8 cellular contexts compared by ENCODE assay signal in genomic region chr3:36763850-36764703, GRCh38. TPM values are rescaled to one million over a fixed set of nuclear protein-coding genes. Genes with fewer than 3 reads are reported as not detected.
A peak's percentile ranks its signal among the peaks of the same experiment; 100 is the strongest.
DNase-seq lines count a peak whose midpoint lies in the region; ATAC-seq and TF ChIP-seq lines count a peak whose summit lies in the region.

TSS of gene DCLK3 (minus strand) at chr3:36764553. CDS start at chr3:36764263, 290 bp downstream.

- peak within 1 kb of the TSS; percentile 69 for H3K4me3 Mint-ChIP-seq in central memory CD8-positive, alpha-beta T cell
- H3K4me3 Mint-ChIP-seq in mesothelial cell of epicardium = peak within 1 kb of the TSS; percentile 61

- WGBS in aorta, 2 donors = 3% methylated on average over 69 to 99 of the region's 99 CpGs

- peak; percentile 28 for ATAC-seq in Right ventricle myocardium inferior
- no peak for ATAC-seq in central memory CD8-positive, alpha-beta T cell (replicated peaks; ENCODE audit: extremely low read depth, poor library complexity, severe bottlenecking)
- ATAC-seq in aorta (ENCODE audit: low FRiP score) = no peak
- no peak for ATAC-seq in HG03521 (IDR thresholded peaks at IDR 0.05; ENCODE audit: unreplicated experiment)

- H3K27me3 Mint-ChIP-seq in central memory CD8-positive, alpha-beta T cell = peaks cover 97% of the 10 kb centered on the region
- H3K27me3 Mint-ChIP-seq in mesothelial cell of epicardium (ENCODE audit: low read depth) = peaks cover 93% of the 10 kb centered on the region

- intact Hi-C loops in Right ventricle myocardium inferior (cut with DNase I) = loop anchor here (10.0 kb wide), 1 partner anchor 71 kb away; no protein-coding TSS in a partner anchor
- intact Hi-C loops in cardiac septum (cut with DNase I) = no loop called here
- intact Hi-C loops in aorta (cut with DNase I) = no loop called here

- no peaks in the 10 kb centered on the region for H3K9me3 Mint-ChIP-seq in central memory CD8-positive, alpha-beta T cell
- no peaks in the 10 kb centered on the region for H3K9me3 Mint-ChIP-seq in mesothelial cell of epicardium

- H3K4me3 ChIP-seq in aorta (ENCODE audit: low read length in 2 of 2) = peak within 1 kb of the TSS in 1 of 2 donors; percentile 5

- H3K9me3 ChIP-seq in aorta (ENCODE audit: control insufficient read depth, low read length) = peaks cover 2% of the 10 kb centered on the region

- H3K36me3 ChIP-seq in aorta (ENCODE audit: control insufficient read depth in 1 of 2, insufficient read depth in 2 of 2, low read length in 1 of 2) = no peaks in the 10 kb centered on the region

- H3K27me3 ChIP-seq in aorta (ENCODE audit: control insufficient read depth in 1 of 2, insufficient read depth in 2 of 2, low read length in 1 of 2) = no peaks in the 10 kb centered on the region

- peaks cover 9% of the 10 kb centered on the region for H3K4me1 Mint-ChIP-seq in central memory CD8-positive, alpha-beta T cell
- H3K4me1 Mint-ChIP-seq in mesothelial cell of epicardium = peaks cover 2% of the 10 kb centered on the region

- DNase-seq in Right ventricle myocardium inferior (ENCODE audit: missing footprints) = no peak
- DNase-seq in cardiac septum (ENCODE audit: low spot score) = no peak
- no peak for DNase-seq in central memory CD8-positive, alpha-beta T cell (ENCODE audit: low spot score in 2 of 2)
- DNase-seq in mesothelial cell of epicardium (ENCODE audit: low spot score in 2 of 2, unreplicated experiment in 2 of 2) = peak; percentile 39 to 41
- DNase-seq in aorta = peak; percentile 49 to 76
- no peak for DNase-seq in 8988T
- DNase-seq in activated gamma-delta T cell (lab: John Stamatoyannopoulos, UW) = no peak

- no peaks in the 10 kb centered on the region for H3K36me3 Mint-ChIP-seq in central memory CD8-positive, alpha-beta T cell (ENCODE audit: insufficient read depth)
- no peaks in the 10 kb centered on the region for H3K36me3 Mint-ChIP-seq in mesothelial cell of epicardium

- no peaks in the 10 kb centered on the region for H3K4me1 ChIP-seq in aorta (ENCODE audit: control insufficient read depth in 1 of 2, insufficient read depth in 2 of 2, low read length in 2 of 2)

- H3K27ac Mint-ChIP-seq in central memory CD8-positive, alpha-beta T cell (ENCODE audit: low read depth) = no peak within 1 kb of the TSS
- H3K27ac Mint-ChIP-seq in mesothelial cell of epicardium = no peak within 1 kb of the TSS

- H3K27ac ChIP-seq in aorta (ENCODE audit: low read depth in 1 of 2, low read length in 2 of 2) = no peak within 1 kb of the TSS

- no peak for TF ChIP-seq CTCF in mesothelial cell of epicardium (IDR thresholded peaks at IDR 0.05; ENCODE audit: unreplicated experiment)

RNA-seq across cellular contexts. Expression of gene DCLK3, which starts in this region (rescaled TPM):
- total RNA-seq in Right ventricle myocardium inferior = 0.41 TPM
- total RNA-seq in cardiac septum = 0.48 TPM
- 0.07 to 0.38 TPM (median 0.11 TPM) in 3 replicates for total RNA-seq in mesothelial cell of epicardium
- under 1 TPM; 0.06 to 0.18 TPM for total RNA-seq in aorta
- under 1 TPM in 1 of 2 donors, not detected in 1; 0.13 TPM for polyA plus RNA-seq in aorta

Comparison
In these comparisons a context has a peak if more than half of its experiments do, and no peak if none do; other contexts are left out.
1. Peak in ATAC-seq in Right ventricle myocardium inferior; RNA of the gene not detected or under 1 TPM.
2. Peak in DNase-seq in mesothelial cell of epicardium; RNA of the gene not detected or under 1 TPM.
3. Peak in DNase-seq in aorta; RNA of the gene not detected or under 1 TPM.